ENCODE assay signal across 11 cellular contexts in genomic region chr20:44018684-44019637, GRCh38.
DNase-seq lines count a peak whose midpoint lies in the region; ATAC-seq and TF ChIP-seq lines count a peak whose summit lies in the region.
"Had no signal": no experiment of that assay in that cellular context is flagged by ENCODE, and none has a peak within 500 bp of the region (broad histone marks: within the 10 kb centered on the region; RNA-seq: fewer than 3 reads in every experiment).

No MANE protein-coding gene starts in this region.

- peak overlapping the region; percentile 6; the same call in 1 of the 2 replicates for H3K9ac ChIP-seq in GM23248

- intact Hi-C loops in testis (cut with DNase I; ENCODE audit: low total_unique reads): no loop called here

- peaks cover 7% of the 10 kb centered on the region for H3K27me3 Mint-ChIP-seq in activated naive CD8-positive, alpha-beta T cell
- peaks cover 9% of the 10 kb centered on the region for H3K27me3 Mint-ChIP-seq in GM23338 (ENCODE audit: insufficient read depth, low read depth, poor library complexity)

- H3K36me3 ChIP-seq in GM23248 (ENCODE audit: low read depth) (no peaks in the 10 kb centered on the region), testis (ENCODE audit: low read depth, missing control alignments) (no peaks in the 10 kb centered on the region), GM23338 (ENCODE audit: insufficient read depth) (no peaks in the 10 kb centered on the region)

- H3K9me2 ChIP-seq in GM23248 (ENCODE audit: insufficient read depth): no peaks in the 10 kb centered on the region
- H3K9me2 ChIP-seq in GM23338 (ENCODE audit: insufficient read depth): no peaks in the 10 kb centered on the region

- no peaks in the 10 kb centered on the region for H3K79me2 ChIP-seq in GM23248 (ENCODE audit: insufficient read depth)
- no peaks in the 10 kb centered on the region for H3K79me2 ChIP-seq in GM23338 (replicated peaks; ENCODE audit: insufficient read depth)

- ATAC-seq in HG02885 (IDR thresholded peaks at IDR 0.05; ENCODE audit: poor library complexity, unreplicated experiment) (no peak), GM23338 (no peak)

- no peaks in the 10 kb centered on the region for H3K9me3 Mint-ChIP-seq in activated naive CD8-positive, alpha-beta T cell (ENCODE audit: low read depth)
- H3K9me3 Mint-ChIP-seq in GM23338: no peaks in the 10 kb centered on the region; the same call in 2 of the 3 replicates
- H3K9me3 Mint-ChIP-seq: dendritic cell treated with granulocyte-macrophage colony-stimulating factor and Interleukin-4, amounts not matched to agents 40 ng/mL and 50 ng/mL, for 4 days had no signal

- H3K4me3 Mint-ChIP-seq in activated naive CD8-positive, alpha-beta T cell: peak overlapping the region; percentile 63
- no peak overlapping the region for H3K4me3 Mint-ChIP-seq in GM23338
- H3K4me3 Mint-ChIP-seq: dendritic cell treated with granulocyte-macrophage colony-stimulating factor and Interleukin-4, amounts not matched to agents 40 ng/mL and 50 ng/mL, for 4 days had no signal

- WGBS in GM23248 (ENCODE audit: low coverage in 1 of 2, low lambda C conversion rate in 2 of 2, missing lambda C conversion rate in 2 of 2), 2 experiments: 20% methylated on average over 7 of the region's 7 CpGs
- WGBS in testis, 2 donors: 60 to 63% methylated on average over 3 to 7 of the region's 7 CpGs

- H3K27ac ChIP-seq in GM23248 (peak overlapping the region; percentile 21; the same call in 1 of the 2 replicates), testis (no peak overlapping the region), GM23338 (ENCODE audit: low read depth) (no peak overlapping the region)
- H3K27ac ChIP-seq: psoas muscle had no signal

- H3F3A ChIP-seq in GM23248 (ENCODE audit: insufficient read depth): peaks cover 19% of the 10 kb centered on the region; the same call in 1 of the 2 replicates
- H3F3A ChIP-seq in GM23338 (replicated peaks; ENCODE audit: low read depth): no peaks in the 10 kb centered on the region

- DNase-seq in AG10803 (ENCODE audit: low read depth): peak; percentile 11
- peak; percentile 32 for DNase-seq in GM23248
- DNase-seq in myocyte (ENCODE audit: low read depth): peak; percentile 77
- no peak for DNase-seq in testis
- DNase-seq in GM23338 (ENCODE audit: low spot score): no peak
- no peak for DNase-seq in NCI-H1417 treated with DMSO at 0.1 percent for 48 hours (lab: John Stamatoyannopoulos, UW)
- DNase-seq: Kasumi-1, psoas muscle had no signal

- H3K4me3 ChIP-seq in AG10803 (ENCODE audit: low read length): no peak overlapping the region
- H3K4me3 ChIP-seq in GM23248: peak overlapping the region; percentile 57
- H3K4me3 ChIP-seq in testis: no peak overlapping the region
- H3K4me3 ChIP-seq in GM23338: no peak overlapping the region
- H3K4me3 ChIP-seq: psoas muscle had no signal

- peaks cover 33% of the 10 kb centered on the region for H3K4me1 Mint-ChIP-seq in activated naive CD8-positive, alpha-beta T cell (ENCODE audit: low read depth)
- peaks cover 13% of the 10 kb centered on the region for H3K4me1 Mint-ChIP-seq in GM23338

- H3K27ac Mint-ChIP-seq in activated naive CD8-positive, alpha-beta T cell: peak overlapping the region; percentile 73
- H3K27ac Mint-ChIP-seq in GM23338: no peak overlapping the region
- H3K27ac Mint-ChIP-seq: dendritic cell treated with granulocyte-macrophage colony-stimulating factor and Interleukin-4, amounts not matched to agents 40 ng/mL and 50 ng/mL, for 4 days had no signal

- H2AFZ ChIP-seq in GM23248: peak overlapping the region; percentile 68
- no peak overlapping the region for H2AFZ ChIP-seq in GM23338

- TF ChIP-seq CTCF in AG10803 (conservative IDR thresholded peaks at IDR 0.05; ENCODE audit: low read length): no peak
- no peak for TF ChIP-seq CTCF in testis (IDR thresholded peaks at IDR 0.05)
- no peak for TF ChIP-seq CTCF in GM23338 (conservative IDR thresholded peaks at IDR 0.05; ENCODE audit: low read depth in 2 of 2)

- in situ Hi-C loops in GM23248 (cut with MboI): no loop called here

- H3K9me3 ChIP-seq in GM23248 (ENCODE audit: low read depth) (no peaks in the 10 kb centered on the region), testis (no peaks in the 10 kb centered on the region)
- H3K9me3 ChIP-seq: psoas muscle had no signal

- H3K4me1 ChIP-seq in GM23248 (ENCODE audit: insufficient read depth): peaks cover 11% of the 10 kb centered on the region
- peaks cover 7% of the 10 kb centered on the region for H3K4me1 ChIP-seq in testis
- no peaks in the 10 kb centered on the region; the same call in 1 of the 2 replicates for H3K4me1 ChIP-seq in GM23338 (ENCODE audit: insufficient read depth)
- H3K4me1 ChIP-seq: psoas muscle had no signal

- H3K27me3 ChIP-seq in GM23248 (replicated peaks; ENCODE audit: insufficient read depth) (no peaks in the 10 kb centered on the region; the same call in 1 of the 2 replicates), testis (no peaks in the 10 kb centered on the region), GM23338 (ENCODE audit: insufficient read depth) (no peaks in the 10 kb centered on the region)

- H3K4me2 ChIP-seq in GM23248 (ENCODE audit: unreplicated experiment) (peak overlapping the region; percentile 80), GM23338 (no peak overlapping the region)

- H3K36me3 Mint-ChIP-seq in activated naive CD8-positive, alpha-beta T cell: no peaks in the 10 kb centered on the region
- H3K36me3 Mint-ChIP-seq in GM23338 (ENCODE audit: low read depth): no peaks in the 10 kb centered on the region

- H4K20me1 ChIP-seq in GM23248 (ENCODE audit: insufficient read depth): no peaks in the 10 kb centered on the region
- H4K20me1 ChIP-seq in GM23338 (replicated peaks; ENCODE audit: insufficient read depth): no peaks in the 10 kb centered on the region

- no peak for TF ChIP-seq POLR2A in testis (IDR thresholded peaks at IDR 0.05)

TF ChIP-seq in GM23338, 12 proteins besides CTCF, POLR2A, EP300 and RAD21 (continues in another document):
- no peak for TF ChIP-seq NANOG (IDR thresholded peaks at IDR 0.05; ENCODE audit: borderline replicate concordance)
- no peak for TF ChIP-seq ZNF462 (CRISPR knock-in tag; IDR thresholded peaks at IDR 0.05)
- no peak for TF ChIP-seq CREB1 (CRISPR knock-in tag; IDR thresholded peaks at IDR 0.05; ENCODE audit: low read depth)
- TF ChIP-seq ZNF114 (CRISPR knock-in tag; IDR thresholded peaks at IDR 0.05): no peak
- TF ChIP-seq JUNB (IDR thresholded peaks at IDR 0.05; ENCODE audit: unreplicated experiment): no peak
- no peak for TF ChIP-seq STAT1 (IDR thresholded peaks at IDR 0.05; ENCODE audit: unreplicated experiment)

Comparison
In these comparisons a context has a peak if more than half of its experiments do, and no peak if none do; other contexts are left out.
1. DNase-seq: peak in AG10803 (single experiment), GM23248 (single experiment) and myocyte (single experiment); none in testis (single experiment), GM23338 (single experiment) and NCI-H1417 treated with DMSO at 0.1 percent for 48 hours (single experiment).